In genomic region chr7:112060625-112061024, GRCh38 we compare ENCODE assay signal across 27 cellular contexts.
"Had no signal": no experiment of that assay in that cellular context is flagged by ENCODE, and none has a peak within 500 bp of the region (broad histone marks: within the 10 kb centered on the region; RNA-seq: fewer than 3 reads in every experiment).

No MANE protein-coding gene starts in this region.

- FAIRE-seq: colon, TTC549 had no signal

- H3K27ac ChIP-seq: SK-N-MC had no signal

- H3K4me3 ChIP-seq: MG63, SK-N-MC had no signal

- H3K4me3 Mint-ChIP-seq: activated B cell treated with CpG ODN at 0.5 μM for 24 hours; activated CD4-positive, alpha-beta T cell treated with anti-CD3 and anti-CD28 coated beads, Interleukin-2, amount 10 ng/mL, durations not matched to agents 24 days and 14 days; activated CD8-positive, alpha-beta memory T cell treated with anti-CD3 and anti-CD28 coated beads, Interleukin-2, amount 10 ng/mL, durations not matched to agents 7 days and 5 days; activated naive CD4-positive, alpha-beta T cell treated with anti-CD3 and anti-CD28 coated beads for 36 hours; activated naive CD8-positive, alpha-beta T cell; activated T-cell treated with anti-CD3 and anti-CD28 coated beads, Interleukin-2, amount 50 U/mL, for 24 hours; activated T-helper 17 cell treated with anti-CD3 and anti-CD28 coated beads, Interleukin-2, amount 50 U/mL, for 72 hours; T-cell had no signal

- H3K36me3 Mint-ChIP-seq: activated CD8-positive, alpha-beta memory T cell treated with anti-CD3 and anti-CD28 coated beads, Interleukin-2, amount 10 ng/mL, durations not matched to agents 7 days and 5 days; activated naive CD8-positive, alpha-beta T cell; T-cell had no signal

- H3K9me3 ChIP-seq: MG63 had no signal

- H3K4me1 Mint-ChIP-seq: activated B cell treated with CpG ODN at 0.5 μM for 24 hours; activated CD8-positive, alpha-beta memory T cell treated with anti-CD3 and anti-CD28 coated beads, Interleukin-2, amount 10 ng/mL, durations not matched to agents 7 days and 5 days; activated T-helper 17 cell treated with anti-CD3 and anti-CD28 coated beads, Interleukin-2, amount 50 U/mL, for 72 hours; T-cell had no signal

- H3K9me3 Mint-ChIP-seq: activated B cell treated with CpG ODN at 0.5 μM for 24 hours; activated CD4-positive, alpha-beta T cell treated with anti-CD3 and anti-CD28 coated beads, Interleukin-2, amount 10 ng/mL, durations not matched to agents 24 days and 14 days; activated naive CD4-positive, alpha-beta T cell treated with anti-CD3 and anti-CD28 coated beads for 36 hours; activated T-cell treated with anti-CD3 and anti-CD28 coated beads, Interleukin-2, amount 50 U/mL, for 24 hours; activated T-helper 17 cell treated with anti-CD3 and anti-CD28 coated beads, Interleukin-2, amount 50 U/mL, for 72 hours; T-cell had no signal

- H3K27ac Mint-ChIP-seq: activated B cell treated with CpG ODN at 0.5 μM for 24 hours; activated CD4-positive, alpha-beta T cell treated with anti-CD3 and anti-CD28 coated beads, Interleukin-2, amount 10 ng/mL, durations not matched to agents 24 days and 14 days; activated CD8-positive, alpha-beta memory T cell treated with anti-CD3 and anti-CD28 coated beads, Interleukin-2, amount 10 ng/mL, durations not matched to agents 7 days and 5 days; activated naive CD4-positive, alpha-beta T cell treated with anti-CD3 and anti-CD28 coated beads for 36 hours; activated naive CD8-positive, alpha-beta T cell; activated T-cell treated with anti-CD3 and anti-CD28 coated beads, Interleukin-2, amount 50 U/mL, for 24 hours; activated T-helper 17 cell treated with anti-CD3 and anti-CD28 coated beads, Interleukin-2, amount 50 U/mL, for 72 hours; T-cell had no signal

- H3K27me3 ChIP-seq: MG63 had no signal

- H3K27me3 Mint-ChIP-seq: activated B cell treated with CpG ODN at 0.5 μM for 24 hours; activated CD4-positive, alpha-beta T cell treated with anti-CD3 and anti-CD28 coated beads, Interleukin-2, amount 10 ng/mL, durations not matched to agents 24 days and 14 days had no signal

- DNase-seq: activated B cell treated with CpG ODN at 0.5 μM for 24 hours; activated CD4-positive, alpha-beta T cell treated with anti-CD3 and anti-CD28 coated beads for 1 hour; activated CD4-positive, alpha-beta T cell treated with anti-CD3 and anti-CD28 coated beads, Interleukin-2, amount 10 ng/mL, durations not matched to agents 24 days and 14 days; activated CD4-positive, alpha-beta T cell treated with anti-CD3 and anti-CD28 coated beads, Interleukin-2, amount 50 U/mL, for 48 hours; activated CD8-positive, alpha-beta memory T cell treated with anti-CD3 and anti-CD28 coated beads, Interleukin-2, amount 10 ng/mL, durations not matched to agents 7 days and 5 days; activated gamma-delta T cell; activated naive CD4-positive, alpha-beta T cell treated with anti-CD3 and anti-CD28 coated beads for 36 hours; activated T-cell treated with anti-CD3 and anti-CD28 coated beads, Interleukin-2, amount 50 U/mL, for 24 hours; cerebellar nuclear complex; MG63; NCI-H1105; NCI-H1436; NCI-H2107; NCI-H2171 treated with DMSO at 0.1 percent for 48 hours; NCI-H226; NCI-H526; RPMI8226; T-cell; T-helper 2 cell; T1000 had no signal

- H3K36me3 ChIP-seq: MG63 had no signal

- ATAC-seq: activated CD8-positive, alpha-beta memory T cell treated with anti-CD3 and anti-CD28 coated beads, Interleukin-2, amount 10 ng/mL, durations not matched to agents 7 days and 5 days; activated T-helper 17 cell treated with anti-CD3 and anti-CD28 coated beads, Interleukin-2, amount 50 U/mL, for 72 hours; Panc1; Right ventricle myocardium inferior; T-cell had no signal
